Comparison of ENCODE assay signal across 24 cellular contexts in genomic region chr1:244395965-244396364, GRCh38. TPM values are rescaled to one million over a fixed set of nuclear protein-coding genes. Genes with fewer than 3 reads are reported as not detected.
DNase-seq lines count a peak whose midpoint lies in the region; ATAC-seq and TF ChIP-seq lines count a peak whose summit lies in the region.
"Had no signal": no experiment of that assay in that cellular context is flagged by ENCODE, and none has a peak within 500 bp of the region (broad histone marks: within the 10 kb centered on the region; RNA-seq: fewer than 3 reads in every experiment).

No MANE protein-coding gene starts in this region.

- H3K27me3 Mint-ChIP-seq in activated T-helper 17 cell treated with anti-CD3 and anti-CD28 coated beads, Interleukin-2, amount 50 U/mL, for 72 hours, result no peaks in the 10 kb centered on the region
- H3K27me3 Mint-ChIP-seq in stimulated activated naive CD8-positive, alpha-beta T cell treated with anti-CD3 and anti-CD28 coated beads, Interleukin-15, amount 100 ng/mL, for 72 hours, result no peaks in the 10 kb centered on the region
- H3K27me3 Mint-ChIP-seq in osteocyte (ENCODE audit: unreplicated experiment), result no peaks in the 10 kb centered on the region
- H3K27me3 Mint-ChIP-seq: activated CD4-positive, alpha-beta memory T cell treated with anti-CD3 and anti-CD28 coated beads, Interleukin-2, amount 10 ng/mL, durations not matched to agents 7 days and 5 days; naive thymus-derived CD8-positive, alpha-beta T cell; T-helper 17 cell; type B pancreatic cell had no signal

- TF ChIP-seq CTCF in osteocyte (IDR thresholded peaks at IDR 0.05), result no peak

- peaks cover 0 to 2% of the 10 kb centered on the region in 2 donors for H3K9me3 Mint-ChIP-seq in activated naive CD4-positive, alpha-beta T cell treated with anti-CD3 and anti-CD28 coated beads, Interleukin-2, amount 50 U/mL, for 72 hours
- H3K9me3 Mint-ChIP-seq in activated T-helper 17 cell treated with anti-CD3 and anti-CD28 coated beads, Interleukin-2, amount 50 U/mL, for 72 hours, result peaks cover under 1% of the 10 kb centered on the region
- peaks cover 5 to 15% of the 10 kb centered on the region in 2 donors for H3K9me3 Mint-ChIP-seq in stimulated activated naive CD8-positive, alpha-beta T cell treated with anti-CD3 and anti-CD28 coated beads, Interleukin-15, amount 100 ng/mL, for 72 hours
- H3K9me3 Mint-ChIP-seq in osteocyte (ENCODE audit: unreplicated experiment), result peaks cover 7% of the 10 kb centered on the region

- H3K27ac Mint-ChIP-seq in activated naive CD4-positive, alpha-beta T cell treated with anti-CD3 and anti-CD28 coated beads, Interleukin-2, amount 50 U/mL, for 72 hours, result peak overlapping the region; percentile 23 to 32
- no peak overlapping the region for H3K27ac Mint-ChIP-seq in activated T-helper 17 cell treated with anti-CD3 and anti-CD28 coated beads, Interleukin-2, amount 50 U/mL, for 72 hours
- no peak overlapping the region for H3K27ac Mint-ChIP-seq in stimulated activated naive CD8-positive, alpha-beta T cell treated with anti-CD3 and anti-CD28 coated beads, Interleukin-15, amount 100 ng/mL, for 72 hours
- no peak overlapping the region for H3K27ac Mint-ChIP-seq in osteocyte (ENCODE audit: unreplicated experiment)
- H3K27ac Mint-ChIP-seq: activated CD4-positive, alpha-beta memory T cell treated with anti-CD3 and anti-CD28 coated beads, Interleukin-2, amount 10 ng/mL, durations not matched to agents 7 days and 5 days; type B pancreatic cell had no signal

- intact Hi-C loops in left colon (cut with DNase I, micrococcal nuclease), result no loop called here

- peaks cover 5% of the 10 kb centered on the region for H3K4me1 Mint-ChIP-seq in activated T-helper 17 cell treated with anti-CD3 and anti-CD28 coated beads, Interleukin-2, amount 50 U/mL, for 72 hours
- H3K4me1 Mint-ChIP-seq in stimulated activated naive CD8-positive, alpha-beta T cell treated with anti-CD3 and anti-CD28 coated beads, Interleukin-15, amount 100 ng/mL, for 72 hours, result peaks cover 21% of the 10 kb centered on the region
- H3K4me1 Mint-ChIP-seq in osteocyte (ENCODE audit: unreplicated experiment), result no peaks in the 10 kb centered on the region

- DNase-seq in activated naive CD4-positive, alpha-beta T cell treated with anti-CD3 and anti-CD28 coated beads, Interleukin-2, amount 50 U/mL, for 72 hours (ENCODE audit: low spot score in 2 of 2), result no peak
- no peak for DNase-seq in activated naive CD4-positive, alpha-beta T cell treated with Interleukin-2 at 50 U/mL for 16 hours
- DNase-seq in left colon (no peak), osteocyte (ENCODE audit: extremely low spot score, unreplicated experiment) (no peak), NCI-H1105 treated with DMSO at 0.1 percent for 48 hours (lab: John Stamatoyannopoulos, UW) (no peak)
- no peak for DNase-seq in stimulated activated naive CD8-positive, alpha-beta T cell treated with anti-CD3 and anti-CD28 coated beads, Interleukin-15, amount 100 ng/mL, for 72 hours
- DNase-seq: activated CD4-positive, alpha-beta memory T cell treated with anti-CD3 and anti-CD28 coated beads, Interleukin-2, amount 10 ng/mL, durations not matched to agents 7 days and 5 days; amygdala; C1 segment of cervical spinal cord; central memory CD4-positive, alpha-beta T cell; effector CD4-positive, alpha-beta T cell; head of caudate nucleus; KBM-7; naive thymus-derived CD8-positive, alpha-beta T cell; NCI-H1092 treated with DMSO at 0.1 percent for 48 hours; NCI-H510A treated with DMSO at 0.1 percent for 48 hours; SHP77; stimulated activated naive CD4-positive, alpha-beta T cell treated with Interleukin-2 at 50 U/mL for 16 hours; T-helper 17 cell; WERI-Rb-1 had no signal

- peaks cover 0 to 11% of the 10 kb centered on the region in 2 donors for H3K36me3 Mint-ChIP-seq in activated naive CD4-positive, alpha-beta T cell treated with anti-CD3 and anti-CD28 coated beads, Interleukin-2, amount 50 U/mL, for 72 hours
- peaks cover 4% of the 10 kb centered on the region for H3K36me3 Mint-ChIP-seq in activated T-helper 17 cell treated with anti-CD3 and anti-CD28 coated beads, Interleukin-2, amount 50 U/mL, for 72 hours (ENCODE audit: low read depth)
- peaks cover 7% of the 10 kb centered on the region for H3K36me3 Mint-ChIP-seq in osteocyte (ENCODE audit: unreplicated experiment)

- ATAC-seq in activated naive CD4-positive, alpha-beta T cell treated with anti-CD3 and anti-CD28 coated beads, Interleukin-2, amount 50 U/mL, for 72 hours, result peak in 1 of 2 donors; percentile 24
- ATAC-seq in activated T-helper 17 cell treated with anti-CD3 and anti-CD28 coated beads, Interleukin-2, amount 50 U/mL, for 72 hours (replicated peaks), result peak; percentile 35
- peak; percentile 26 for ATAC-seq in left colon
- ATAC-seq in stimulated activated naive CD8-positive, alpha-beta T cell treated with anti-CD3 and anti-CD28 coated beads, Interleukin-15, amount 100 ng/mL, for 72 hours, result peak; percentile 42
- no peak for ATAC-seq in GM21526 (IDR thresholded peaks at IDR 0.05; ENCODE audit: low FRiP score, unreplicated experiment)
- ATAC-seq: T-helper 17 cell had no signal

- no peak overlapping the region for H3K4me3 Mint-ChIP-seq in activated T-helper 17 cell treated with anti-CD3 and anti-CD28 coated beads, Interleukin-2, amount 50 U/mL, for 72 hours
- H3K4me3 Mint-ChIP-seq in stimulated activated naive CD8-positive, alpha-beta T cell treated with anti-CD3 and anti-CD28 coated beads, Interleukin-15, amount 100 ng/mL, for 72 hours, result no peak overlapping the region
- no peak overlapping the region for H3K4me3 Mint-ChIP-seq in osteocyte (ENCODE audit: unreplicated experiment)
- H3K4me3 Mint-ChIP-seq: activated CD4-positive, alpha-beta memory T cell treated with anti-CD3 and anti-CD28 coated beads, Interleukin-2, amount 10 ng/mL, durations not matched to agents 7 days and 5 days; activated T-helper 1 cell treated with anti-CD3 and anti-CD28 coated beads, Interleukin-12 subunit alpha, Interleukin-12 subunit beta, Interleukin-2, Interleukin-4 antibody, amounts not matched to agents 30 ng/mL and 10 ng/mL and 1 ng/mL, durations not matched to agents 14 hours and 24 hours and 36 hours; naive thymus-derived CD8-positive, alpha-beta T cell; T-helper 17 cell; type B pancreatic cell had no signal

RNA-seq across cellular contexts. Expression of gene ADSS2, which starts 55.7 kb away (rescaled TPM):
- 10 to 100 TPM; 56.2 to 63.2 TPM for total RNA-seq in activated naive CD4-positive, alpha-beta T cell treated with anti-CD3 and anti-CD28 coated beads, Interleukin-2, amount 50 U/mL, for 72 hours
- total RNA-seq in activated T-helper 17 cell treated with anti-CD3 and anti-CD28 coated beads, Interleukin-2, amount 50 U/mL, for 72 hours, result 10 to 100 TPM; 48.8 to 56.3 TPM
- total RNA-seq in left colon (10 to 100 TPM; 38.7 to 39.6 TPM), osteocyte (69.8 and 70.7 TPM in 2 replicates)

Comparison
In these comparisons a context has a peak if more than half of its experiments do, and no peak if none do; other contexts are left out.
1. H3K27ac Mint-ChIP-seq: peak in activated naive CD4-positive, alpha-beta T cell treated with anti-CD3 and anti-CD28 coated beads, Interleukin-2, amount 50 U/mL, for 72 hours (2 of 2); none in activated T-helper 17 cell treated with anti-CD3 and anti-CD28 coated beads, Interleukin-2, amount 50 U/mL, for 72 hours (single experiment), stimulated activated naive CD8-positive, alpha-beta T cell treated with anti-CD3 and anti-CD28 coated beads, Interleukin-15, amount 100 ng/mL, for 72 hours (0 of 2) and osteocyte (single experiment).